In the genomic region with DNA sequence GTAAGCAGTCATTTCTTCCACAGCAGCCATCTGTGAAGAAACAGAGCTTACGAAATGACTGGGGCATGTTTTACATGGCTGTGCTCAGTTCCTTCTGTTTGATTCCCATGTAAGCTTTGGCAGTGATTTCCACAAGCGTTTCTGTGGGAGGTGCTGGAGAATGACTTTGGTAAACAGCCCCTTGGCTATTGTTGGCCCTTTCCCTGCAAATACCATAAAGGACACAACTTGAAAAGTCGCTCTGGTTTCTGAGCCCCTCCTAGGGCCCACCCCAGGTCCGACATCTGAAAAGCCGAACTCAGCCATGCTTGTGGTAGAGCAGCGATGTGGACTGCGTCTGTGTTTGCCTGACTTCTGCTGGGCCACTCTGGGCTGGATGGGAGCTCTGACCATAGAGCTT, we compare ENCODE assay signal across 13 cellular contexts. TPM values are rescaled to one million over a fixed set of nuclear protein-coding genes. Genes with fewer than 3 reads are reported as not detected.
A peak's percentile ranks its signal among the peaks of the same experiment; 100 is the strongest.
DNase-seq lines count a peak whose midpoint lies in the region; TF ChIP-seq lines count a peak whose summit lies in the region.
"Had no signal": no experiment of that assay in that cellular context is flagged by ENCODE, and none has a peak within 500 bp of the region (broad histone marks: within the 10 kb centered on the region; RNA-seq: fewer than 3 reads in every experiment).

No MANE protein-coding gene starts in this region.

- peak overlapping the region; percentile 16 for H3K9ac ChIP-seq in mesenchymal stem cell (ENCODE audit: low read length)

- no peaks in the 10 kb centered on the region for H3K79me1 ChIP-seq in mesenchymal stem cell (replicated peaks; ENCODE audit: low read length, poor library complexity, severe bottlenecking)

- peaks cover 5% of the 10 kb centered on the region; the same call in 1 of the 2 replicates for H3K4me1 ChIP-seq in HEK293 (ENCODE audit: control insufficient read depth, insufficient read depth, low read length)
- H3K4me1 ChIP-seq in esophagus squamous epithelium, result peaks cover 7 to 42% (median 16%) of the 10 kb centered on the region in 3 donors
- peaks cover 3% of the 10 kb centered on the region for H3K4me1 ChIP-seq in mesenchymal stem cell (ENCODE audit: control insufficient read depth, insufficient read depth, low read depth, low read length)
- peaks cover 0 to 94% (median 52%) of the 10 kb centered on the region in 4 donors for H3K4me1 ChIP-seq in tibial artery

- no peak overlapping the region for H2BK15ac ChIP-seq in mesenchymal stem cell (ENCODE audit: low read depth, poor library complexity, severe bottlenecking)

- H4K91ac ChIP-seq in mesenchymal stem cell (ENCODE audit: low read length), result no peak overlapping the region

- H2BK12ac ChIP-seq in mesenchymal stem cell (ENCODE audit: low read length in 2 of 2), result peak overlapping the region in 1 of 2 experiments; percentile 63

- POLR2A ChIA-PET in HEK293 (lab: Yijun Ruan, JAX), result no interaction called here

- H3K18ac ChIP-seq in mesenchymal stem cell (ENCODE audit: low read depth in 1 of 2, low read length in 2 of 2), result no peak overlapping the region

- H3K36me3 ChIP-seq in HEK293 (ENCODE audit: control insufficient read depth in 2 of 2, insufficient read depth in 1 of 2, low read length in 2 of 2), result no peaks in the 10 kb centered on the region
- H3K36me3 ChIP-seq in esophagus squamous epithelium, result no peaks in the 10 kb centered on the region
- no peaks in the 10 kb centered on the region for H3K36me3 ChIP-seq in mesenchymal stem cell (ENCODE audit: control insufficient read depth in 1 of 2, insufficient read depth in 2 of 2, low read depth in 1 of 2, low read length in 2 of 2)
- no peaks in the 10 kb centered on the region for H3K36me3 ChIP-seq in tibial artery
- H3K36me3 ChIP-seq in MG63, result no peaks in the 10 kb centered on the region

- H3K4me3 ChIP-seq in HEK293 (ENCODE audit: low read depth, low read length), result no peak overlapping the region
- peak overlapping the region in 1 of 4 donors; percentile 28 for H3K4me3 ChIP-seq in esophagus squamous epithelium
- peak overlapping the region in 1 of 2 experiments; percentile 26 for H3K4me3 ChIP-seq in mesenchymal stem cell (ENCODE audit: insufficient read depth in 1 of 2, low read depth in 1 of 2, low read length in 2 of 2)
- H3K4me3 ChIP-seq in tibial artery, result peak overlapping the region; percentile 35 to 38
- no peak overlapping the region for H3K4me3 ChIP-seq in MG63

- no peak for TF ChIP-seq POLR2A in esophagus squamous epithelium (IDR thresholded peaks at IDR 0.05)

- H3K9me3 ChIP-seq in HEK293 (ENCODE audit: control insufficient read depth, insufficient read depth, low read depth, low read length) (no peaks in the 10 kb centered on the region), esophagus squamous epithelium (no peaks in the 10 kb centered on the region), mesenchymal stem cell (ENCODE audit: control insufficient read depth, low read length) (no peaks in the 10 kb centered on the region), tibial artery (no peaks in the 10 kb centered on the region), MG63 (no peaks in the 10 kb centered on the region)

- no peak overlapping the region for H4K8ac ChIP-seq in mesenchymal stem cell (ENCODE audit: low read length)

- H2BK5ac ChIP-seq in mesenchymal stem cell (ENCODE audit: low read depth, low read length, poor library complexity, severe bottlenecking), result no peak overlapping the region

- DNase-seq in esophagus squamous epithelium (lab: John Stamatoyannopoulos, UW) (no peak), mesenchymal stem cell (peak; percentile 48), tibial artery (peak; percentile 56 to 67), HuH-7 (ENCODE audit: low spot score) (no peak), MG63 (no peak), KG1 (lab: John Stamatoyannopoulos, UW) (no peak)
- no peak for DNase-seq in stimulated activated CD4-positive, alpha-beta T cell treated with anti-CD3 and anti-CD28 coated beads, Interleukin-4, amount 100 ng/mL, for 4 hours
- DNase-seq: CD4-positive, alpha-beta memory T cell; GDM1; midbrain; NCI-H526; T-helper 17 cell had no signal

- no peak overlapping the region for H2AK5ac ChIP-seq in mesenchymal stem cell (ENCODE audit: low read length, severe bottlenecking)

- 56 to 63% methylated on average over 7 of the region's 7 CpGs for WGBS in esophagus squamous epithelium, 2 donors
- 84% methylated on average over 7 of the region's 7 CpGs for WGBS in mesenchymal stem cell

- no peak overlapping the region for H3K4ac ChIP-seq in mesenchymal stem cell (ENCODE audit: low read depth in 1 of 2, low read length in 2 of 2)

- TF ChIP-seq CTCF in HEK293 (tag by site-specific recombination; IDR thresholded peaks at IDR 0.05), result no peak
- no peak for TF ChIP-seq CTCF in esophagus squamous epithelium (IDR thresholded peaks at IDR 0.05)
- TF ChIP-seq CTCF in tibial artery (IDR thresholded peaks at IDR 0.05), result no peak

- H3K4me2 ChIP-seq in mesenchymal stem cell (ENCODE audit: low read length, poor library complexity, severe bottlenecking), result no peak overlapping the region

- no peak overlapping the region for H2AFZ ChIP-seq in mesenchymal stem cell (ENCODE audit: low read depth, low read length)

- H3K14ac ChIP-seq in mesenchymal stem cell (ENCODE audit: low read length in 2 of 2), result no peak overlapping the region

- no peak overlapping the region for H3K23ac ChIP-seq in mesenchymal stem cell (ENCODE audit: low read length in 2 of 2)

- intact Hi-C loops in esophagus squamous epithelium (cut with DNase I) (no loop called here), tibial artery (cut with DNase I; ENCODE audit: low total_unique reads) (loop anchor here (10.0 kb wide), 1 partner anchor 107 kb away; no protein-coding TSS in a partner anchor)

- no peak overlapping the region for H3K27ac ChIP-seq in HEK293 (ENCODE audit: extremely low read depth, low read depth, low read length)
- H3K27ac ChIP-seq in esophagus squamous epithelium, result peak overlapping the region in 3 of 4 donors; percentile 34 to 68 (median 47)
- H3K27ac ChIP-seq in mesenchymal stem cell (ENCODE audit: low read length, poor library complexity, severe bottlenecking), result no peak overlapping the region
- peak overlapping the region; percentile 81 to 84 for H3K27ac ChIP-seq in tibial artery

- CTCF ChIA-PET in HEK293 (lab: Yijun Ruan, JAX), result no interaction called here

- H2BK120ac ChIP-seq in mesenchymal stem cell (ENCODE audit: low read depth, low read length), result no peak overlapping the region

- no peaks in the 10 kb centered on the region for H3K27me3 ChIP-seq in esophagus squamous epithelium
- peaks cover 0 to 7% of the 10 kb centered on the region in 2 experiments for H3K27me3 ChIP-seq in mesenchymal stem cell (ENCODE audit: control insufficient read depth in 1 of 2, insufficient read depth in 1 of 2, low read length in 2 of 2)
- H3K27me3 ChIP-seq in tibial artery, result no peaks in the 10 kb centered on the region
- H3K27me3 ChIP-seq in MG63, result no peaks in the 10 kb centered on the region

TF ChIP-seq in HEK293, 187 proteins besides CTCF, POLR2A, EP300 and RAD21:
- TF ChIP-seq OSR2 (tag by site-specific recombination; IDR thresholded peaks at IDR 0.05) (no peak), ZNF530 (tag by site-specific recombination; IDR thresholded peaks at IDR 0.05; ENCODE audit: low read depth) (peak; percentile 17; the same call in 1 of the 2 replicates)

RNA-seq across cellular contexts. Expression of gene LIMCH1, which starts 3.7 kb away (rescaled TPM):
- total RNA-seq in esophagus squamous epithelium, result 10 to 100 TPM in 3 of 4 donors, 1 to 10 TPM in 1; 9.8 to 19.1 (median 13.1) TPM
- polyA plus RNA-seq in mesenchymal stem cell (2013, experiment 1 of 2), result 30.9 TPM
- polyA plus RNA-seq in mesenchymal stem cell (2013, experiment 2 of 2), result 33.6 TPM
- 34.6 and 49.4 TPM in 2 replicates for total RNA-seq in MG63 (2014; rRNA removed; shearing (Covaris generic); ENCODE audit: low replicate concordance)
- total RNA-seq: CD4-positive, alpha-beta memory T cell; T-helper 17 cell had no signal
- polyA plus RNA-seq: CD4-positive, alpha-beta memory T cell had no signal

Comparison
In these comparisons a context has a peak if more than half of its experiments do, and no peak if none do; other contexts are left out.
1. H3K27ac ChIP-seq: peak in esophagus squamous epithelium (3 of 4) and tibial artery (2 of 2); none in HEK293 (single experiment) and mesenchymal stem cell (single experiment).
2. H3K4me3 ChIP-seq: peak in tibial artery (2 of 2); none in HEK293 (single experiment) and MG63 (single experiment).
3. DNase-seq: peak in mesenchymal stem cell (single experiment) and tibial artery (2 of 2); none in esophagus squamous epithelium (single experiment), HuH-7 (single experiment), MG63 (single experiment), stimulated activated CD4-positive, alpha-beta T cell treated with anti-CD3 and anti-CD28 coated beads, Interleukin-4, amount 100 ng/mL, for 4 hours (0 of 2) and KG1 (single experiment).